ENCODE assay signal across 25 cellular contexts in the genomic region with DNA sequence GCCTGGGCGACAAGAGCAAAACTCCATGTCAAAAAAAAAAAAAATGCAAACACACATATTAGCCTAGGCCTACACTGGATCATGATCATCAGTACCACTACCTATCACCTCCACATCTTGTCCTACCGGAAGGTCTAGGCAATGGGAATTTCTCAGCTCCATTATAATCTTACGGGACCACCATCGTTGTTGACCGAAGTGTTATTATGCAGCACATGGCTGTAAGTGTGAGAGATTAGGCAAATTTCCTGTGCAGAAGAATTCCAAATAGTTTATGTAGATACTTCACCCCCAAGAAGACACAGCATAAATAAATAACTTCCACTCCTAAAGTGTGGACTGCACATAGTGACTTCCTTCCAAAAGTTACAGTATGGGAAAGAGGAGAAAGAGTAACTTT. TPM values are rescaled to one million over a fixed set of nuclear protein-coding genes. Genes with fewer than 3 reads are reported as not detected.
"Had no signal": no experiment of that assay in that cellular context is flagged by ENCODE, and none has a peak within 500 bp of the region (broad histone marks: within the 10 kb centered on the region; RNA-seq: fewer than 3 reads in every experiment).

No MANE protein-coding gene starts in this region.

- H3K36me3 Mint-ChIP-seq: activated CD4-positive, alpha-beta memory T cell treated with anti-CD3 and anti-CD28 coated beads for 36 hours; activated naive CD4-positive, alpha-beta T cell treated with anti-CD3 and anti-CD28 coated beads, Interleukin-2, amount 10 ng/mL, durations not matched to agents 7 days and 5 days; activated naive CD8-positive, alpha-beta T cell treated with anti-CD3 and anti-CD28 coated beads for 36 hours had no signal

- H3K4me3 Mint-ChIP-seq: activated B cell treated with CpG ODN at 0.5 μM for 24 hours; activated CD4-positive, alpha-beta memory T cell treated with anti-CD3 and anti-CD28 coated beads for 36 hours; activated CD4-positive, alpha-beta T cell treated with anti-CD3 and anti-CD28 coated beads, Interleukin-2, amount 10 ng/mL, durations not matched to agents 7 days and 5 days; activated naive CD4-positive, alpha-beta T cell treated with anti-CD3 and anti-CD28 coated beads, Interleukin-2, amount 10 ng/mL, durations not matched to agents 7 days and 5 days; activated naive CD8-positive, alpha-beta T cell treated with anti-CD3 and anti-CD28 coated beads for 36 hours; activated T-cell treated with anti-CD3 and anti-CD28 coated beads, Interleukin-2, amount 50 U/mL, for 4 hours; activated T-helper 17 cell treated with anti-CD3 and anti-CD28 coated beads, Interleukin-2, amount 50 U/mL, for 72 hours; T-helper 17 cell had no signal

- H3K9me3 ChIP-seq: breast epithelium had no signal

- H3K27me3 Mint-ChIP-seq: activated CD4-positive, alpha-beta memory T cell treated with anti-CD3 and anti-CD28 coated beads for 36 hours had no signal

- H3K27me3 ChIP-seq: breast epithelium had no signal

- H3K27ac ChIP-seq: breast epithelium had no signal

- H3K9me3 Mint-ChIP-seq: activated B cell treated with CpG ODN at 0.5 μM for 24 hours; activated CD4-positive, alpha-beta memory T cell treated with anti-CD3 and anti-CD28 coated beads for 36 hours; activated CD4-positive, alpha-beta T cell treated with anti-CD3 and anti-CD28 coated beads, Interleukin-2, amount 10 ng/mL, durations not matched to agents 7 days and 5 days; activated naive CD4-positive, alpha-beta T cell treated with anti-CD3 and anti-CD28 coated beads, Interleukin-2, amount 10 ng/mL, durations not matched to agents 7 days and 5 days; activated naive CD8-positive, alpha-beta T cell treated with anti-CD3 and anti-CD28 coated beads for 36 hours; activated T-cell treated with anti-CD3 and anti-CD28 coated beads, Interleukin-2, amount 50 U/mL, for 4 hours; activated T-helper 17 cell treated with anti-CD3 and anti-CD28 coated beads, Interleukin-2, amount 50 U/mL, for 72 hours had no signal

- H3K36me3 ChIP-seq: breast epithelium had no signal

- ATAC-seq: activated T-cell treated with anti-CD3 and anti-CD28 coated beads, Interleukin-2, amount 50 U/mL, for 4 hours; activated T-helper 17 cell treated with anti-CD3 and anti-CD28 coated beads, Interleukin-2, amount 50 U/mL, for 72 hours; K562; Panc1; T-helper 17 cell had no signal

- H3K27ac Mint-ChIP-seq: activated B cell treated with CpG ODN at 0.5 μM for 24 hours; activated CD4-positive, alpha-beta memory T cell treated with anti-CD3 and anti-CD28 coated beads for 36 hours; activated CD4-positive, alpha-beta T cell treated with anti-CD3 and anti-CD28 coated beads, Interleukin-2, amount 10 ng/mL, durations not matched to agents 7 days and 5 days; activated naive CD4-positive, alpha-beta T cell treated with anti-CD3 and anti-CD28 coated beads, Interleukin-2, amount 10 ng/mL, durations not matched to agents 7 days and 5 days; activated naive CD8-positive, alpha-beta T cell treated with anti-CD3 and anti-CD28 coated beads for 36 hours; activated T-helper 17 cell treated with anti-CD3 and anti-CD28 coated beads, Interleukin-2, amount 50 U/mL, for 72 hours; T-helper 17 cell had no signal

- H3K4me1 Mint-ChIP-seq: activated B cell treated with CpG ODN at 0.5 μM for 24 hours; activated CD4-positive, alpha-beta T cell treated with anti-CD3 and anti-CD28 coated beads, Interleukin-2, amount 10 ng/mL, durations not matched to agents 7 days and 5 days; activated naive CD4-positive, alpha-beta T cell treated with anti-CD3 and anti-CD28 coated beads, Interleukin-2, amount 10 ng/mL, durations not matched to agents 7 days and 5 days; activated naive CD8-positive, alpha-beta T cell treated with anti-CD3 and anti-CD28 coated beads for 36 hours; activated T-helper 17 cell treated with anti-CD3 and anti-CD28 coated beads, Interleukin-2, amount 50 U/mL, for 72 hours; T-helper 17 cell had no signal

- DNase-seq: activated B cell treated with CpG ODN at 0.5 μM for 24 hours; activated CD4-positive, alpha-beta memory T cell treated with anti-CD3 and anti-CD28 coated beads for 36 hours; activated CD4-positive, alpha-beta T cell treated with anti-CD3 and anti-CD28 coated beads for 1 hour; activated CD4-positive, alpha-beta T cell treated with anti-CD3 and anti-CD28 coated beads, Interleukin-2, amount 10 ng/mL, durations not matched to agents 7 days and 5 days; activated CD8-positive, alpha-beta memory T cell treated with anti-CD3 and anti-CD28 coated beads for 24 hours; activated gamma-delta T cell; activated naive CD4-positive, alpha-beta T cell treated with anti-CD3 and anti-CD28 coated beads, Interleukin-2, amount 10 ng/mL, durations not matched to agents 7 days and 5 days; activated naive CD8-positive, alpha-beta T cell treated with anti-CD3 and anti-CD28 coated beads for 36 hours; activated T-cell treated with anti-CD3 and anti-CD28 coated beads, Interleukin-2, amount 50 U/mL, for 4 hours; Karpas-422; MM.1S; NCI-H1105; NCI-H1436; NCI-H187; NCI-H2081; NCI-H510A treated with DMSO at 0.1 percent for 48 hours; NK-92 treated with Interleukin-12 subunit alpha and Interleukin-12 subunit beta, amount 100 ng/mL, for 24 hours; OCI-M1; SHP77; T-helper 17 cell; T-helper 9 cell had no signal

- H3K4me3 ChIP-seq: breast epithelium, K562 had no signal

RNA-seq across cellular contexts. Expression of a gene that starts 16.8 kb away (rescaled TPM):
- total RNA-seq: activated B cell treated with CpG ODN at 0.5 μM for 24 hours; activated CD4-positive, alpha-beta memory T cell treated with anti-CD3 and anti-CD28 coated beads for 36 hours; activated CD4-positive, alpha-beta T cell treated with anti-CD3 and anti-CD28 coated beads, Interleukin-2, amount 10 ng/mL, durations not matched to agents 7 days and 5 days; activated naive CD8-positive, alpha-beta T cell treated with anti-CD3 and anti-CD28 coated beads for 36 hours; activated T-cell treated with anti-CD3 and anti-CD28 coated beads, Interleukin-2, amount 50 U/mL, for 4 hours; activated T-helper 17 cell treated with anti-CD3 and anti-CD28 coated beads, Interleukin-2, amount 50 U/mL, for 72 hours; K562; T-helper 17 cell had no signal

RNA-seq across cellular contexts. Expression of a gene that starts 26.7 kb away (rescaled TPM):
- total RNA-seq: activated B cell treated with CpG ODN at 0.5 μM for 24 hours; activated CD4-positive, alpha-beta memory T cell treated with anti-CD3 and anti-CD28 coated beads for 36 hours; activated CD4-positive, alpha-beta T cell treated with anti-CD3 and anti-CD28 coated beads, Interleukin-2, amount 10 ng/mL, durations not matched to agents 7 days and 5 days; activated naive CD8-positive, alpha-beta T cell treated with anti-CD3 and anti-CD28 coated beads for 36 hours; activated T-cell treated with anti-CD3 and anti-CD28 coated beads, Interleukin-2, amount 50 U/mL, for 4 hours; activated T-helper 17 cell treated with anti-CD3 and anti-CD28 coated beads, Interleukin-2, amount 50 U/mL, for 72 hours; K562; T-helper 17 cell had no signal
